Comparison of ENCODE assay signal across 8 cellular contexts in the genomic region with DNA sequence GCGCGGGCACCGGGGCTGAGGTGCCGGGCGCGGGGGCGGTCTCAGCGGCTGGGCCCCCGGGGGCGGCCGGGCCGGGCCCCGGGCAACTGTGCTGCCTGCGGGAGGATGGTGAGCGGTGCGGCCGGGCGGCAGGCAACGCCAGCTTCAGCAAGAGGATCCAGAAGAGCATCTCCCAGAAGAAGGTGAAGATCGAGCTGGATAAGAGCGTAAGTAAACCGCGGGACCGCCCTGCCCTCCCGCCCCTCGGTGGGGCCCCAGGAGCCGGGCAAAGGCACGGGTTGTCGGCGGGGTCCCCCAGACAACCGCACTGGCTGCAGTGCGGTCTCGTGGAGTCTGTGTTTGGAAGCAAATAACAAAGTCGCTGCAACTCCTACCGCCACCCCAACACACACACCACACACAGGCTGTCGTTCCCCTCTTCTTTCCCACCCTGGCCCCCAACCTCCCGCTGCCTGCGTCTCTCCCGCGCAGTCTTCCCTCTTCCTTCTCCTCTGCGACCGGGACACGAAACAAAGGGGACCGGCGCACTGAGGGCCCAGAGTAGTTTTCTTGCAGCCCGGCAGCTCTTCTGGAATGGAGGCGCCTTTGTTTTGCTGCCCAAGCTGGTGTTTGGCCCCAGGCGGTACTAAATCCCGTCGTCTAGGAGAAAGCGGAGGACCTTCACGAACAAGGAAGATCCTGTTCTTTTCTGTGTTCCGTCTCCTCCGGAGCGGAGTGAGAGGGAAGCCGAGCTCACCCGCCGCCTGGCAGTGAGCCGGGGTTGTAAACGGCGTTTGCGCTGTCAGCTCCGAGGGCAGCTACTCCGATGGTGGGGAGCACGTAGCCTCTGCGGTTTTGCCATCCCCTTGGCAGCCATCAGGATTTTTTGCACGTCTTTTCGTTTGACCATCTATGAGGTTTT. TPM values are rescaled to one million over a fixed set of nuclear protein-coding genes. Genes with fewer than 3 reads are reported as not detected.
DNase-seq lines count a peak whose midpoint lies in the region; ATAC-seq, FAIRE-seq and TF ChIP-seq lines count a peak whose summit lies in the region.

No MANE protein-coding gene starts in this region.

- peaks cover 32% of the 10 kb centered on the region for H3F3A ChIP-seq in SK-N-SH (replicated peaks; ENCODE audit: insufficient read depth)

- H3K9me3 Mint-ChIP-seq in activated naive CD8-positive, alpha-beta T cell treated with anti-CD3 and anti-CD28 coated beads, Interleukin-2, amount 10 ng/mL, durations not matched to agents 7 days and 5 days = no peaks in the 10 kb centered on the region

- no peak for FAIRE-seq in urothelium cell line (lab: Jason Lieb, UNC)

- intact Hi-C loops in Right ventricle myocardium superior (cut with DNase I) = loop anchor here (5.0 kb wide), 1 partner anchor 39 kb away; a partner anchor contains a TSS
- intact Hi-C loops in ovary (cut with DNase I) = loop anchor here in 2 of 4 donors (2.0 to 5.0 kb wide), 2 partner anchors 37 to 39 kb away; a partner anchor contains a TSS

- no peak for TF ChIP-seq RAD21 in SK-N-SH (IDR thresholded peaks at IDR 0.05; ENCODE audit: low read length)

- H3K4me1 ChIP-seq in SK-N-SH (ENCODE audit: control insufficient read depth in 1 of 2, insufficient read depth in 2 of 2, low read depth in 1 of 2, low read length in 1 of 2) (peaks cover 6 to 18% of the 10 kb centered on the region in 2 experiments), ovary (ENCODE audit: insufficient read depth) (peaks cover 6% of the 10 kb centered on the region)

- peak overlapping the region; percentile 92 to 94 for H3K4me3 ChIP-seq in SK-N-SH (ENCODE audit: low read depth in 2 of 2, low read length in 1 of 2)
- H3K4me3 ChIP-seq in ovary = peak overlapping the region; percentile 67

- POLR2A ChIA-PET in SK-N-SH (lab: Yijun Ruan, JAX) = interaction anchor here (1.0 to 3.8 kb wide), 4 partner anchors 32 to 146 kb away, joined by 3 to 69 read pairs (median 6); a partner anchor contains a TSS
- POLR2A ChIA-PET in activated naive CD8-positive, alpha-beta T cell treated with anti-CD3 and anti-CD28 coated beads, Interleukin-2, amount 10 ng/mL, durations not matched to agents 7 days and 5 days (lab: Charles Lee) = interaction anchor here (0.6 to 7.1 kb wide), 8 partner anchors 39 to 1151 kb away, joined by 3 to 404 read pairs (median 4); a partner anchor contains a TSS

- WGBS in SK-N-SH (ENCODE audit: low lambda C conversion rate) = 1% methylated on average over 34 of the region's 68 CpGs
- WGBS in ovary, 3 donors = 0 to 1% (median 1%) methylated on average over 65 to 68 of the region's 68 CpGs

- H3K27me3 Mint-ChIP-seq in activated naive CD8-positive, alpha-beta T cell treated with anti-CD3 and anti-CD28 coated beads, Interleukin-2, amount 10 ng/mL, durations not matched to agents 7 days and 5 days = no peaks in the 10 kb centered on the region

- H3K27me3 ChIP-seq in SK-N-SH (ENCODE audit: insufficient read depth) = no peaks in the 10 kb centered on the region
- no peaks in the 10 kb centered on the region for H3K27me3 ChIP-seq in ovary

- ATAC-seq in GM21619 (IDR thresholded peaks at IDR 0.05; ENCODE audit: unreplicated experiment) = peak; percentile 15
- ATAC-seq in activated naive CD8-positive, alpha-beta T cell treated with anti-CD3 and anti-CD28 coated beads, Interleukin-2, amount 10 ng/mL, durations not matched to agents 7 days and 5 days (ENCODE audit: low read depth) = peak; percentile 10
- peak; percentile 47 for ATAC-seq in Right ventricle myocardium superior (ENCODE audit: poor library complexity)

- no peaks in the 10 kb centered on the region for H4K20me1 ChIP-seq in SK-N-SH (ENCODE audit: insufficient read depth)

- TF ChIP-seq POLR2A in ovary (IDR thresholded peaks at IDR 0.05) = no peak

- H3K4me2 ChIP-seq in SK-N-SH = peak overlapping the region; percentile 78

- CTCF ChIA-PET in SK-N-SH (lab: Yijun Ruan, JAX) = interaction anchor here (0.6 to 2.8 kb wide), 8 partner anchors 14 to 358 kb away, joined by 3 to 8 read pairs (median 4); no protein-coding TSS in a partner anchor

- H3K36me3 ChIP-seq in SK-N-SH (replicated peaks in 1 of 2; ENCODE audit: control insufficient read depth in 1 of 2, insufficient read depth in 2 of 2, low read length in 1 of 2) (peaks cover 10 to 13% of the 10 kb centered on the region in 2 experiments), ovary (no peaks in the 10 kb centered on the region)

- peaks cover 60% of the 10 kb centered on the region for H3K79me2 ChIP-seq in SK-N-SH (ENCODE audit: insufficient read depth)

- H3K27ac Mint-ChIP-seq in activated naive CD8-positive, alpha-beta T cell treated with anti-CD3 and anti-CD28 coated beads, Interleukin-2, amount 10 ng/mL, durations not matched to agents 7 days and 5 days = peak overlapping the region; percentile 85

- peaks cover 29% of the 10 kb centered on the region for H3K4me1 Mint-ChIP-seq in activated naive CD8-positive, alpha-beta T cell treated with anti-CD3 and anti-CD28 coated beads, Interleukin-2, amount 10 ng/mL, durations not matched to agents 7 days and 5 days

- H3K9me2 ChIP-seq in SK-N-SH = no peaks in the 10 kb centered on the region

- peaks cover 26% of the 10 kb centered on the region for H3K36me3 Mint-ChIP-seq in activated naive CD8-positive, alpha-beta T cell treated with anti-CD3 and anti-CD28 coated beads, Interleukin-2, amount 10 ng/mL, durations not matched to agents 7 days and 5 days

- H3K4me3 Mint-ChIP-seq in activated naive CD8-positive, alpha-beta T cell treated with anti-CD3 and anti-CD28 coated beads, Interleukin-2, amount 10 ng/mL, durations not matched to agents 7 days and 5 days = peak overlapping the region; percentile 99

- H3K9me3 ChIP-seq in SK-N-SH = no peaks in the 10 kb centered on the region
- no peaks in the 10 kb centered on the region for H3K9me3 ChIP-seq in ovary

- H3K27ac ChIP-seq in SK-N-SH (ENCODE audit: low read depth in 2 of 2, low read length in 1 of 2) (peak overlapping the region; percentile 80 to 91), ovary (peak overlapping the region; percentile 75 to 85)

- H2AFZ ChIP-seq in SK-N-SH (ENCODE audit: low read depth) = peak overlapping the region; percentile 91

- DNase-seq in ELF-1 (ENCODE audit: low read depth, low spot score) = peak; percentile 87
- DNase-seq in HuH-7.5 (ENCODE audit: low spot score) = peak; percentile 39
- peak; percentile 56 for DNase-seq in SK-N-SH
- DNase-seq in activated naive CD8-positive, alpha-beta T cell treated with anti-CD3 and anti-CD28 coated beads, Interleukin-2, amount 10 ng/mL, durations not matched to agents 7 days and 5 days = peak; percentile 59
- DNase-seq in Right ventricle myocardium superior = peak; percentile 88
- DNase-seq in ovary = peak; percentile 64 to 83 (median 76)
- DNase-seq in urothelium cell line (ENCODE audit: low spot score) = peak; percentile 45

- TF ChIP-seq EP300 in SK-N-SH (IDR thresholded peaks at IDR 0.05; ENCODE audit: borderline replicate concordance in 1 of 2, low read depth in 1 of 2, low read length in 1 of 2) (no peak), ovary (IDR thresholded peaks at IDR 0.05) (no peak)

- no peak for TF ChIP-seq CTCF in SK-N-SH (IDR thresholded peaks at IDR 0.05)
- no peak for TF ChIP-seq CTCF in ovary (IDR thresholded peaks at IDR 0.05)

- peak overlapping the region; percentile 88 for H3K9ac ChIP-seq in SK-N-SH

TF ChIP-seq in SK-N-SH, 30 proteins besides CTCF, POLR2A, EP300 and RAD21:
- TF ChIP-seq MXI1 (IDR thresholded peaks at IDR 0.05; ENCODE audit: low read depth, low read length) (peak; percentile 36; the same call in 1 of the 2 replicates), YY1 (IDR thresholded peaks at IDR 0.05; ENCODE audit: low read depth) (0 out of 2 replicates have a peak, but pooled peaks have one; percentile 19), SIN3A (IDR thresholded peaks at IDR 0.05; ENCODE audit: borderline replicate concordance, low read depth, low read length) (peak; percentile 76; the same call in 1 of the 2 replicates), TAF1 (IDR thresholded peaks at IDR 0.05; ENCODE audit: borderline replicate concordance, low read depth, low read length) (0 out of 2 replicates have a peak, but pooled peaks have one; percentile 17), ELF1 (IDR thresholded peaks at IDR 0.05) (no peak), SMC3 (IDR thresholded peaks at IDR 0.05; ENCODE audit: low read depth, low read length) (no peak)
- TF ChIP-seq, protein P1, sequence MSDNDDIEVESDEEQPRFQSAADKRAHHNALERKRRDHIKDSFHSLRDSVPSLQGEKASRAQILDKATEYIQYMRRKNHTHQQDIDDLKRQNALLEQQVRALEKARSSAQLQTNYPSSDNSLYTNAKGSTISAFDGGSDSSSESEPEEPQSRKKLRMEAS (IDR thresholded peaks at IDR 0.05; ENCODE audit: low read depth) = 0 out of 2 replicates have a peak, but pooled peaks have one; percentile 10

RNA-seq across cellular contexts. Expression of a gene that starts 0.8 kb away (rescaled TPM):
- polyA plus RNA-seq in SK-N-SH (2012; rRNA removed) (16.6 and 19.0 TPM in 2 replicates), ovary (10 to 100 TPM; 10.7 to 14.0 TPM)
- polyA plus RNA-seq in SK-N-SH (2012; cell fraction: cytosol; rRNA removed) = 20.5 and 27.1 TPM in 2 replicates
- polyA plus RNA-seq in SK-N-SH (2012; cell fraction: nucleus; rRNA removed) = 4.9 and 8.8 TPM in 2 replicates
- total RNA-seq in activated naive CD8-positive, alpha-beta T cell treated with anti-CD3 and anti-CD28 coated beads, Interleukin-2, amount 10 ng/mL, durations not matched to agents 7 days and 5 days = 10 to 100 TPM; 15.5 to 16.4 TPM
- total RNA-seq in Right ventricle myocardium superior (12.9 TPM), ovary (10 to 100 TPM; 14.8 to 32.3 (median 17.1) TPM)

RNA-seq across cellular contexts. Expression of a gene that starts 27.4 kb away (rescaled TPM):
- polyA plus RNA-seq in SK-N-SH (2012; rRNA removed) (0.16 and 0.24 TPM in 2 replicates), ovary (1 to 10 TPM in 1 of 2 donors, under 1 TPM in 1; 0.08 to 2.5 TPM)
- polyA plus RNA-seq in SK-N-SH (2012; cell fraction: cytosol; rRNA removed) = 0.20 and 0.26 TPM in 2 replicates
- polyA plus RNA-seq in SK-N-SH (2012; cell fraction: nucleus; rRNA removed) = 0.13 and 0.20 TPM in 2 replicates
- not detected for total RNA-seq in activated naive CD8-positive, alpha-beta T cell treated with anti-CD3 and anti-CD28 coated beads, Interleukin-2, amount 10 ng/mL, durations not matched to agents 7 days and 5 days
- total RNA-seq in Right ventricle myocardium superior (0.08 TPM), ovary (1 to 10 TPM in 1 of 7 donors, under 1 TPM in 5, not detected in 1; 0.13 to 3.0 (median 0.34) TPM)

RNA-seq across cellular contexts. Expression of a gene that starts 37.4 kb away (rescaled TPM):
- polyA plus RNA-seq in SK-N-SH (2012; rRNA removed) (123 and 130 TPM in 2 replicates), ovary (100 to 1,000 TPM in 1 of 2 donors, 10 to 100 TPM in 1; 94.7 to 157 TPM)
- 184 and 256 TPM in 2 replicates for polyA plus RNA-seq in SK-N-SH (2012; cell fraction: cytosol; rRNA removed)
- polyA plus RNA-seq in SK-N-SH (2012; cell fraction: nucleus; rRNA removed) = 28.9 and 47.2 TPM in 2 replicates
- total RNA-seq in activated naive CD8-positive, alpha-beta T cell treated with anti-CD3 and anti-CD28 coated beads, Interleukin-2, amount 10 ng/mL, durations not matched to agents 7 days and 5 days = 100 to 1,000 TPM; 592 to 620 TPM
- total RNA-seq in Right ventricle myocardium superior (35.2 TPM), ovary (100 to 1,000 TPM in 1 of 7 donors, 10 to 100 TPM in 6; 47.2 to 131 (median 63.5) TPM)

Comparison
In these comparisons a context has a peak if more than half of its experiments do, and no peak if none do; other contexts are left out.
1. Peak in every context shown above with its lines: DNase-seq, ATAC-seq, H3K4me3 ChIP-seq and H3K27ac ChIP-seq.
2. RNA of a gene that starts 37.4 kb away (total RNA-seq): 592 to 620 TPM in activated naive CD8-positive, alpha-beta T cell treated with anti-CD3 and anti-CD28 coated beads, Interleukin-2, amount 10 ng/mL, durations not matched to agents 7 days and 5 days; 47.2 to 131 TPM in ovary and 35.2 TPM in Right ventricle myocardium superior (single experiment); every median in the first group is over 4 times any median in the second.